ENCODE assay signal across 9 cellular contexts in the genomic region with DNA sequence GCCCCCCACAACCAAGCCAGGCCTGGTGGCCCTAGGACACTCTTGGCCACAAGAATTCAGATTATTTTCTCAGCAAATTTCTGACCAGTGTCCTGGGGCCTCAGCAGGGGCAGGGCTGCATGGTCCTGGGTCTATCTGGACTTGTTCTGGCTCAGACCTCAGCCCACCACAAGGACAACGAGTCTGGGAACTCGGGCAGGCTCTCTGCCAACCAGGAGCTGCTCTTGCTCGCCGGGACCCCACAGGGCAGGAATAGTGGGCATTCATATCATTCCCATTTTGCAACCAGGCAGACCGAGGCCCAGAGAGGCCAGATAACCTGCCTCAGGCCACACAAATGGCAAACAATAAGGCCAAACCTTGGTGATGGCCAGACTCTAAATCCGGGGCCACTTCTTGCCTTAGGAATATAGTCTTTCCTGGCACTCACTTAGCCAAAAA.
DNase-seq lines count a peak whose midpoint lies in the region; ATAC-seq, FAIRE-seq and TF ChIP-seq lines count a peak whose summit lies in the region.
"Had no signal": no experiment of that assay in that cellular context is flagged by ENCODE, and none has a peak within 500 bp of the region (broad histone marks: within the 10 kb centered on the region; RNA-seq: fewer than 3 reads in every experiment).

No MANE protein-coding gene starts in this region.

- TF ChIP-seq RAD21 in A549 (conservative IDR thresholded peaks at IDR 0.05 in 1 of 2, IDR thresholded peaks at IDR 0.05 in 1 of 2): no peak

- H3K4me2 ChIP-seq in A549 (peak overlapping the region; percentile 92), MM.1S (ENCODE audit: low read depth, low read length) (peak overlapping the region; percentile 92)

- peaks cover 22% of the 10 kb centered on the region for H3F3A ChIP-seq in MM.1S (ENCODE audit: insufficient read depth, low read length)

- H3K9me3 ChIP-seq in A549 (no peaks in the 10 kb centered on the region), MM.1S (replicated peaks; ENCODE audit: insufficient read depth, low read length) (no peaks in the 10 kb centered on the region)

- H3K9me2 ChIP-seq in MM.1S (replicated peaks; ENCODE audit: insufficient read depth, low read length): no peaks in the 10 kb centered on the region

- no peak overlapping the region for H3K4me3 ChIP-seq in A549
- H3K4me3 ChIP-seq in MM.1S (ENCODE audit: low read length): peak overlapping the region; percentile 73

- peak overlapping the region; percentile 96 for H3K27ac Mint-ChIP-seq in dendritic cell treated with granulocyte-macrophage colony-stimulating factor and Interleukin-4, amounts not matched to agents 40 ng/mL and 50 ng/mL, for 4 days

- in situ Hi-C loops in ACHN (cut with HindIII; ENCODE audit: low pct_ligation_motif_present, low pct_unique_long_range_greater_than_20kb, low sequenced_read_pairs): no loop called here

- H3K36me3 Mint-ChIP-seq in dendritic cell treated with granulocyte-macrophage colony-stimulating factor and Interleukin-4, amounts not matched to agents 40 ng/mL and 50 ng/mL, for 4 days (ENCODE audit: low read depth): peaks cover 52% of the 10 kb centered on the region

- FAIRE-seq in A549 (lab: Jason Lieb, UNC): no peak

- H3K9ac ChIP-seq in MM.1S (ENCODE audit: low read length): peak overlapping the region; percentile 93

- H3K27me3 Mint-ChIP-seq in dendritic cell treated with granulocyte-macrophage colony-stimulating factor and Interleukin-4, amounts not matched to agents 40 ng/mL and 50 ng/mL, for 4 days: no peaks in the 10 kb centered on the region

- POLR2A ChIA-PET in A549 (lab: Yijun Ruan, JAX): interaction anchor here (2.4 to 4.4 kb wide), 2 partner anchors 16 to 17 kb away, joined by 17 to 39 read pairs; no protein-coding TSS in a partner anchor

- no peaks in the 10 kb centered on the region for H3K9me3 Mint-ChIP-seq in dendritic cell treated with granulocyte-macrophage colony-stimulating factor and Interleukin-4, amounts not matched to agents 40 ng/mL and 50 ng/mL, for 4 days

- peaks cover 75% of the 10 kb centered on the region for H3K4me1 Mint-ChIP-seq in dendritic cell treated with granulocyte-macrophage colony-stimulating factor and Interleukin-4, amounts not matched to agents 40 ng/mL and 50 ng/mL, for 4 days (ENCODE audit: low read depth)

- peak overlapping the region; percentile 99 for H3K27ac ChIP-seq in A549
- peak overlapping the region; percentile 86 for H3K27ac ChIP-seq in MM.1S (ENCODE audit: low read length)

- H3K27me3 ChIP-seq in MM.1S (replicated peaks; ENCODE audit: insufficient read depth, low read length): no peaks in the 10 kb centered on the region

- CTCF ChIA-PET in A549 (lab: Yijun Ruan, JAX): interaction anchor here (1.0 to 8.1 kb wide), 5 partner anchors 16 to 58 kb away, joined by 3 to 48 read pairs (median 7); no protein-coding TSS in a partner anchor

- TF ChIP-seq EP300 in A549 (IDR thresholded peaks at IDR 0.05): no peak

- TF ChIP-seq CTCF in A549 (IDR thresholded peaks at IDR 0.05) (no peak), MM.1S (IDR thresholded peaks at IDR 0.05; ENCODE audit: low read length) (no peak)

- no peak for TF ChIP-seq POLR2A in A549 (IDR thresholded peaks at IDR 0.05; ENCODE audit: low read length)

- H4K20me1 ChIP-seq in MM.1S (ENCODE audit: insufficient read depth, low read length): no peaks in the 10 kb centered on the region

- H3K4me3 Mint-ChIP-seq in dendritic cell treated with granulocyte-macrophage colony-stimulating factor and Interleukin-4, amounts not matched to agents 40 ng/mL and 50 ng/mL, for 4 days: peak overlapping the region; percentile 94

- intact Hi-C loops in dendritic cell treated with granulocyte-macrophage colony-stimulating factor and Interleukin-4, amounts not matched to agents 40 ng/mL and 50 ng/mL, for 4 days (cut with micrococcal nuclease): no loop called here

- WGBS in A549 (ENCODE audit: missing lambda C conversion rate): 75% methylated on average over 6 of the region's 6 CpGs

- H2AFZ ChIP-seq in MM.1S (ENCODE audit: low read length): peak overlapping the region; percentile 61

- H3K79me2 ChIP-seq in MM.1S (ENCODE audit: low read length): peaks cover 41% of the 10 kb centered on the region

- peaks cover 33% of the 10 kb centered on the region for H3K4me1 ChIP-seq in A549
- H3K4me1 ChIP-seq in MM.1S (ENCODE audit: low read length): peaks cover 31% of the 10 kb centered on the region

- ATAC-seq in A549 (no peak), HG03196 (IDR thresholded peaks at IDR 0.05; ENCODE audit: unreplicated experiment) (no peak)

- H3K36me3 ChIP-seq in MM.1S (replicated peaks; ENCODE audit: insufficient read depth, low read length): no peaks in the 10 kb centered on the region

- DNase-seq in A549 (ENCODE audit: low read depth in 1 of 2, low spot score in 1 of 2) (no peak), MM.1S (no peak), myocyte (ENCODE audit: low read depth) (peak; percentile 83), SHP77 treated with DMSO at 0.1 percent for 48 hours (lab: John Stamatoyannopoulos, UW) (no peak), ACHN (no peak), cortex of kidney (lab: John Stamatoyannopoulos, UW) (no peak)
- DNase-seq: stimulated activated CD8-positive, alpha-beta memory T cell treated with anti-CD3 and anti-CD28 coated beads, Interleukin-4, amount 100 ng/mL, for 48 hours had no signal

TF ChIP-seq in A549, 52 proteins besides CTCF, POLR2A, EP300 and RAD21:
- no peak for TF ChIP-seq HDAC2 (IDR thresholded peaks at IDR 0.05)
- TF ChIP-seq CBX8 (IDR thresholded peaks at IDR 0.05): no peak
- no peak for TF ChIP-seq JUN (IDR thresholded peaks at IDR 0.05)
- TF ChIP-seq, protein P1, sequence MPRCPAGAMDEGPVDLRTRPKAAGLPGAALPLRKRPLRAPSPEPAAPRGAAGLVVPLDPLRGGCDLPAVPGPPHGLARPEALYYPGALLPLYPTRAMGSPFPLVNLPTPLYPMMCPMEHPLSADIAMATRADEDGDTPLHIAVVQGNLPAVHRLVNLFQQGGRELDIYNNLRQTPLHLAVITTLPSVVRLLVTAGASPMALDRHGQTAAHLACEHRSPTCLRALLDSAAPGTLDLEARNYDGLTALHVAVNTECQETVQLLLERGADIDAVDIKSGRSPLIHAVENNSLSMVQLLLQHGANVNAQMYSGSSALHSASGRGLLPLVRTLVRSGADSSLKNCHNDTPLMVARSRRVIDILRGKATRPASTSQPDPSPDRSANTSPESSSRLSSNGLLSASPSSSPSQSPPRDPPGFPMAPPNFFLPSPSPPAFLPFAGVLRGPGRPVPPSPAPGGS (IDR thresholded peaks at IDR 0.05): no peak
- no peak for TF ChIP-seq ZFP36 (IDR thresholded peaks at IDR 0.05; ENCODE audit: borderline replicate concordance, partially characterized antibody)
- TF ChIP-seq, protein P2, sequence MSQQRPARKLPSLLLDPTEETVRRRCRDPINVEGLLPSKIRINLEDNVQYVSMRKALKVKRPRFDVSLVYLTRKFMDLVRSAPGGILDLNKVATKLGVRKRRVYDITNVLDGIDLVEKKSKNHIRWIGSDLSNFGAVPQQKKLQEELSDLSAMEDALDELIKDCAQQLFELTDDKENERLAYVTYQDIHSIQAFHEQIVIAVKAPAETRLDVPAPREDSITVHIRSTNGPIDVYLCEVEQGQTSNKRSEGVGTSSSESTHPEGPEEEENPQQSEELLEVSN (IDR thresholded peaks at IDR 0.05; ENCODE audit: borderline replicate concordance, low read depth): no peak
